Comparison of ENCODE assay signal across 8 cellular contexts in the genomic region with DNA sequence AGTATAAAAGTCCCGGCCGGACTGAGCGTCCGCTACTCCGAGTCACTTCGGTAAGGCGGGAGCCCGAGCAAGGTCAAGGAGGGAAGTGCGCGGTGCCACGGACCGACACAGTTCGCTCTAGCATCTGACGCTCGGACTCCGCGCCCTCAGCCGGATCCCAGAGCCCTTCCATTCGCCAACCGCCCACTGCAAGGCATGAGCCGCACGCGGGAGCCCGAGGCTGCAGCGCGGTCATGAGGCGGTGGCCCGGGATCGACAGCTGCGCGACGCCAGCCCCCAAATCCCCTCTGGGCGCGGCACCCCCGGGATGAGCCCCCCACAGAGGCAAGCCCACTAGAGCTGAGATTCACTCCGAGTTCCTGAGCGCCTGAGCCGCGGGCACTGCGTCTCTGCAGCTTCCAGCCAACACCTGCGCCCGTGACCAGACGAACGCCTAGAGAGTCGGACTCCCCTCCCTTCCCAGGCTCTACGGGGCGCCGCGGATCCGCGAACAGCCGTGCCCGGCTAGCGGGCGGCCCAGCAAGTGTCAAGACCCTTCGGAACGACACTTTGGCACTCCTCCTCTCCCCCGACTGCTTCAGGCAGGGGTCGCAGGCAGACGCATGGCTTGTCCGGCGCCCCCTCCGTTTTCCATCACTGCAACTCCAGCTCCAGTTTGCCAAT. TPM values are rescaled to one million over a fixed set of nuclear protein-coding genes. Genes with fewer than 3 reads are reported as not detected.
DNase-seq lines count a peak whose midpoint lies in the region; ATAC-seq and TF ChIP-seq lines count a peak whose summit lies in the region.

No MANE protein-coding gene starts in this region.

- H3K4me3 Mint-ChIP-seq in brain, result peak overlapping the region; percentile 76 to 90 (median 83)

- H3K27ac Mint-ChIP-seq in brain, result no peak overlapping the region

- no peaks in the 10 kb centered on the region for H3K36me3 Mint-ChIP-seq in brain

- no peaks in the 10 kb centered on the region for H3K9me3 ChIP-seq in iPS-20b (ENCODE audit: insufficient read depth, low read depth, low read length)
- H3K9me3 ChIP-seq in skeletal muscle satellite cell (replicated peaks; ENCODE audit: low read length), result no peaks in the 10 kb centered on the region

- H3K9ac ChIP-seq in iPS-20b (ENCODE audit: low read depth, low read length) (no peak overlapping the region), skeletal muscle satellite cell (ENCODE audit: low read depth, low read length) (no peak overlapping the region)

- H3K4me1 ChIP-seq in iPS-20b (ENCODE audit: insufficient read depth, low read length), result peaks cover 8% of the 10 kb centered on the region; the same call in 1 of the 2 replicates
- H3K4me1 ChIP-seq in skeletal muscle satellite cell (ENCODE audit: control insufficient read depth, insufficient read depth, low read length), result peaks cover 18% of the 10 kb centered on the region

- peak overlapping the region; percentile 80 for H3K4me3 ChIP-seq in iPS-20b (ENCODE audit: low read length)
- H3K4me3 ChIP-seq in skeletal muscle satellite cell (ENCODE audit: low read length), result peak overlapping the region; percentile 78

- TF ChIP-seq CTCF in brain (conservative IDR thresholded peaks at IDR 0.05), result no peak

- H3K27ac ChIP-seq in iPS-20b (ENCODE audit: low read length), result no peak overlapping the region

- H3K9me3 Mint-ChIP-seq in brain, result peaks cover 0 to 3% (median 2%) of the 10 kb centered on the region in 5 experiments

- peaks cover 89% of the 10 kb centered on the region for H3K27me3 Mint-ChIP-seq in brain

- ATAC-seq in GM19395 (IDR thresholded peaks at IDR 0.05; ENCODE audit: unreplicated experiment) (peak; percentile 44), GM18870 (IDR thresholded peaks at IDR 0.05; ENCODE audit: unreplicated experiment) (no peak)

- peaks cover 86% of the 10 kb centered on the region for H3K27me3 ChIP-seq in iPS-20b (ENCODE audit: insufficient read depth, low read length)
- peaks cover 69% of the 10 kb centered on the region for H3K27me3 ChIP-seq in skeletal muscle satellite cell (ENCODE audit: control insufficient read depth, insufficient read depth, low read length)

- DNase-seq in SK-N-DZ (ENCODE audit: low spot score), result peak; percentile 54
- no peak for DNase-seq in UCSD-AML1 (lab: John Stamatoyannopoulos, UW; ENCODE audit: unreplicated experiment)
- no peak for DNase-seq in pons (ENCODE audit: low spot score)

- H3K36me3 ChIP-seq in iPS-20b (ENCODE audit: insufficient read depth, low read depth, low read length) (no peaks in the 10 kb centered on the region), skeletal muscle satellite cell (ENCODE audit: insufficient read depth, low read length) (no peaks in the 10 kb centered on the region)

- H3K4me2 ChIP-seq in skeletal muscle satellite cell (ENCODE audit: low read length), result peak overlapping the region; percentile 98

- peaks cover 14% of the 10 kb centered on the region for H3K4me1 Mint-ChIP-seq in brain

RNA-seq across cellular contexts. Expression of gene ISM1, which starts 0.7 kb away (rescaled TPM):
- polyA plus RNA-seq in SK-N-DZ (2014; cell fraction: cytosol; rRNA removed), result 0.14 TPM in 1 of 2 replicates, not detected in the other
- not detected in 2 replicates for polyA plus RNA-seq in SK-N-DZ (2014; cell fraction: nucleus; rRNA removed)
- polyA plus RNA-seq in brain (ENCODE audit: insufficient read depth, low read depth, low replicate concordance), result 2.8 TPM
- total RNA-seq in skeletal muscle satellite cell (2012; rRNA removed), result 0.51 and 0.87 TPM in 2 replicates
